ENCODE assay signal across 8 cellular contexts in genomic region chr6:136846046-136846445, GRCh38. TPM values are rescaled to one million over a fixed set of nuclear protein-coding genes. Genes with fewer than 3 reads are reported as not detected.
DNase-seq lines count a peak whose midpoint lies in the region; ATAC-seq and TF ChIP-seq lines count a peak whose summit lies in the region.

No MANE protein-coding gene starts in this region.

- H3K27ac ChIP-seq in Peyer's patch: no peak overlapping the region
- H3K27ac ChIP-seq in colonic mucosa: no peak overlapping the region

- H3K27me3 ChIP-seq in Peyer's patch (no peaks in the 10 kb centered on the region), colonic mucosa (no peaks in the 10 kb centered on the region)

- intact Hi-C loops in colonic mucosa (cut with DNase I): no loop called here

- peak; percentile 92 for TF ChIP-seq CTCF in HFFc6 (IDR thresholded peaks at IDR 0.05)
- peak in 5 of 6 experiments; percentile 50 to 68 (median 64) for TF ChIP-seq CTCF in Peyer's patch (IDR thresholded peaks at IDR 0.05)
- peak; percentile 83 for TF ChIP-seq CTCF in colonic mucosa (IDR thresholded peaks at IDR 0.05)

- no peak overlapping the region for H3K4me3 ChIP-seq in Peyer's patch
- H3K4me3 ChIP-seq in colonic mucosa: no peak overlapping the region

- TF ChIP-seq POLR2A in Peyer's patch (IDR thresholded peaks at IDR 0.05): no peak

- no peak overlapping the region for H3K27ac Mint-ChIP-seq in HFFc6

- H3K36me3 ChIP-seq in Peyer's patch (no peaks in the 10 kb centered on the region), colonic mucosa (no peaks in the 10 kb centered on the region)

- no peak overlapping the region for H3K9ac ChIP-seq in colonic mucosa (ENCODE audit: low read depth in 2 of 2, low read length in 2 of 2)

- no peaks in the 10 kb centered on the region for H3K4me1 Mint-ChIP-seq in HFFc6 (ENCODE audit: low read depth)

- no peak for ATAC-seq in GM21367 (IDR thresholded peaks at IDR 0.05; ENCODE audit: unreplicated experiment)

- H3K36me3 Mint-ChIP-seq in HFFc6 (ENCODE audit: low read depth): peaks cover 33% of the 10 kb centered on the region

- DNase-seq in NCI-H2081 (lab: John Stamatoyannopoulos, UW) (peak; percentile 28 to 54), NCI-H2081 treated with DMSO at 0.1 percent for 48 hours (lab: John Stamatoyannopoulos, UW) (no peak), HFFc6 (peak; percentile 46), Peyer's patch (peak in 1 of 3 donors; percentile 62), colonic mucosa (peak; percentile 65), medulla oblongata (ENCODE audit: extremely low spot score) (peak; percentile 52), GM19240 (ENCODE audit: insufficient read length, low spot score) (no peak)

- H3K9me3 Mint-ChIP-seq in HFFc6: no peaks in the 10 kb centered on the region

- H3K4me1 ChIP-seq in Peyer's patch (no peaks in the 10 kb centered on the region), colonic mucosa (no peaks in the 10 kb centered on the region)

- no peaks in the 10 kb centered on the region; the same call in 1 of the 2 replicates for H3K27me3 Mint-ChIP-seq in HFFc6 (ENCODE audit: insufficient read depth)

- no peak overlapping the region for H3K4me3 Mint-ChIP-seq in HFFc6

- H3K9me3 ChIP-seq in Peyer's patch (no peaks in the 10 kb centered on the region), colonic mucosa (no peaks in the 10 kb centered on the region)

RNA-seq across cellular contexts. Expression of gene PEX7, which starts 23.7 kb away (rescaled TPM):
- total RNA-seq in HFFc6 (2021; fragmentation: NEBNext Ultra II Directional; extraction: Animal tissue kit (Norgen Biotek cat#: 25700)): 1 to 10 TPM; 6.4 to 7.6 (median 7.3) TPM
- total RNA-seq in Peyer's patch: 1 to 10 TPM; 3.0 to 7.1 (median 6.3) TPM
- total RNA-seq in colonic mucosa: 10 to 100 TPM; 11.3 to 12.7 TPM

RNA-seq across cellular contexts. Expression of gene MAP3K5, which starts 53.8 kb away (rescaled TPM):
- 10 to 100 TPM; 11.9 to 22.2 (median 19.1) TPM for total RNA-seq in HFFc6 (2021; fragmentation: NEBNext Ultra II Directional; extraction: Animal tissue kit (Norgen Biotek cat#: 25700))
- total RNA-seq in Peyer's patch (10 to 100 TPM; 14.2 to 46.2 (median 23.2) TPM), colonic mucosa (10 to 100 TPM; 15.3 to 17.1 TPM)

Comparison
In these comparisons a context has a peak if more than half of its experiments do, and no peak if none do; other contexts are left out.
1. DNase-seq: peak in NCI-H2081 (2 of 2), HFFc6 (single experiment), colonic mucosa (single experiment) and medulla oblongata (single experiment); none in NCI-H2081 treated with DMSO at 0.1 percent for 48 hours (single experiment) and GM19240 (single experiment).
2. Peak in every context shown above with its lines, with median percentiles within 50 percentile points of each other: CTCF ChIP-seq.